ENCODE assay signal across 9 cellular contexts in the genomic region with DNA sequence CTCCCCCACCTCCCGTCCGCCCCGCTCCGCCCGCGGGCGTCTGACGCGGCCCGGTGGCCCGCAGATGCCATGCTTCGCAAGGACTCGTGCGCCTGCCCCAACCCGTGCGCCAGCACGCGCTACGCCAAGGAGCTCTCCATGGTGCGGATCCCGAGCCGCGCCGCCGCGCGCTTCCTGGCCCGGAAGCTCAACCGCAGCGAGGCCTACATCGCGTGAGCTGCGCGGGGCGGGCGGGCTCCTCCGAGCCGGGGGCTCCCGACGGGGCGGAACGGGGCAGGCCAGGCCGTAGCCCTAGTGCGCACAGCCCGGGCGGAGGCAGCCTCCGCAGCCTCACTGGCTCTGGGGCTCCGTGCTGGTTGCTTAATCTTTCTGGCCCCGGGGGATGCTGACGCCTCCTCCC. TPM values are rescaled to one million over a fixed set of nuclear protein-coding genes. Genes with fewer than 3 reads are reported as not detected.
DNase-seq lines count a peak whose midpoint lies in the region; ATAC-seq lines count a peak whose summit lies in the region.
"Had no signal": no experiment of that assay in that cellular context is flagged by ENCODE, and none has a peak within 500 bp of the region (broad histone marks: within the 10 kb centered on the region; RNA-seq: fewer than 3 reads in every experiment).

No MANE protein-coding gene starts in this region.

- peaks cover 6% of the 10 kb centered on the region for H3K4me1 ChIP-seq in effector memory CD4-positive, alpha-beta T cell (ENCODE audit: control insufficient read depth, insufficient read depth, low read length, poor library complexity, severe bottlenecking)
- H3K4me1 ChIP-seq in aorta (ENCODE audit: control insufficient read depth in 1 of 2, insufficient read depth in 2 of 2, low read length in 2 of 2) = no peaks in the 10 kb centered on the region

- H3K27ac ChIP-seq in effector memory CD4-positive, alpha-beta T cell (ENCODE audit: insufficient read depth, low read length, poor library complexity, severe bottlenecking) = no peak overlapping the region
- no peak overlapping the region for H3K27ac ChIP-seq in aorta (ENCODE audit: low read depth in 1 of 2, low read length in 2 of 2)

- DNase-seq in GOT3 (lab: John Stamatoyannopoulos, UW) (peak; percentile 22), myocyte (ENCODE audit: low read depth) (peak; percentile 40), aorta (peak; percentile 73 to 90), globus pallidus (ENCODE audit: low spot score) (no peak)
- peak; percentile 28 to 33 for DNase-seq in activated CD4-positive, alpha-beta T cell treated with anti-CD3 and anti-CD28 coated beads, Interleukin-2, amount 50 U/mL, for 4 hours
- DNase-seq in effector memory CD4-positive, alpha-beta T cell = peak; percentile 27 to 35 (median 31)
- DNase-seq in NK-92 treated with Interleukin-12 subunit alpha and Interleukin-12 subunit beta, amount 100 ng/mL, for 24 hours (lab: John Stamatoyannopoulos, UW) = no peak

- intact Hi-C loops in aorta (cut with DNase I) = no loop called here

- no peak overlapping the region for H3K4me3 ChIP-seq in effector memory CD4-positive, alpha-beta T cell (ENCODE audit: insufficient read depth, low read depth, low read length, poor library complexity, severe bottlenecking)
- H3K4me3 ChIP-seq in aorta (ENCODE audit: low read length in 2 of 2) = no peak overlapping the region

- H3K27me3 ChIP-seq in effector memory CD4-positive, alpha-beta T cell (replicated peaks; ENCODE audit: control insufficient read depth, insufficient read depth, low read length, poor library complexity, severe bottlenecking) = no peaks in the 10 kb centered on the region
- H3K27me3 ChIP-seq in aorta (ENCODE audit: control insufficient read depth in 1 of 2, insufficient read depth in 2 of 2, low read length in 1 of 2) = no peaks in the 10 kb centered on the region

- peak; percentile 63 for ATAC-seq in aorta (ENCODE audit: low FRiP score)
- no peak for ATAC-seq in GM19455 (IDR thresholded peaks at IDR 0.05; ENCODE audit: unreplicated experiment)

- 1 to 2% methylated on average over 31 to 50 of the region's 50 CpGs for WGBS in aorta, 2 donors

- peaks cover 5% of the 10 kb centered on the region for H3K36me3 ChIP-seq in effector memory CD4-positive, alpha-beta T cell (ENCODE audit: control insufficient read depth, insufficient read depth, low read length)
- H3K36me3 ChIP-seq in aorta (ENCODE audit: control insufficient read depth in 1 of 2, insufficient read depth in 2 of 2, low read length in 1 of 2) = no peaks in the 10 kb centered on the region

- H3K9me3 ChIP-seq in effector memory CD4-positive, alpha-beta T cell (ENCODE audit: control insufficient read depth, low read length) = no peaks in the 10 kb centered on the region
- H3K9me3 ChIP-seq in aorta (ENCODE audit: control insufficient read depth, low read length) = no peaks in the 10 kb centered on the region

RNA-seq across cellular contexts. Expression of a gene that starts 2.8 kb away (rescaled TPM):
- total RNA-seq in myocyte (3.6 and 5.5 TPM in 2 replicates), aorta (1 to 10 TPM; 1.7 to 2.9 TPM)
- polyA plus RNA-seq in myocyte (2012) = 17.5 TPM
- 1 to 10 TPM in 1 of 2 donors, not detected in 1; 7.1 TPM for polyA plus RNA-seq in aorta

RNA-seq across cellular contexts. Expression of a gene that starts 6.6 kb away (rescaled TPM):
- total RNA-seq in myocyte (34.0 TPM in 2 replicates), aorta (1 to 10 TPM; 4.1 to 6.6 TPM)
- polyA plus RNA-seq in myocyte (2012) = 74.5 TPM
- polyA plus RNA-seq in aorta = 1 to 10 TPM; 6.0 to 8.9 TPM

RNA-seq across cellular contexts. Expression of a gene that starts 8.3 kb away (rescaled TPM):
- total RNA-seq in myocyte (516 and 662 TPM in 2 replicates), aorta (100 to 1,000 TPM; 118 to 128 TPM)
- polyA plus RNA-seq in myocyte (2012) = 681 TPM
- polyA plus RNA-seq in aorta = 100 to 1,000 TPM in 1 of 2 donors, 10 to 100 TPM in 1; 37.1 to 215 TPM

RNA-seq across cellular contexts. Expression of a gene that starts 22.9 kb away (rescaled TPM):
- total RNA-seq in myocyte (47.8 and 53.0 TPM in 2 replicates), aorta (10 to 100 TPM; 18.7 to 30.8 TPM)
- polyA plus RNA-seq in myocyte (2012) = 55.2 TPM
- polyA plus RNA-seq in aorta = 10 to 100 TPM in 1 of 2 donors, 1 to 10 TPM in 1; 5.5 to 39.7 TPM

RNA-seq across cellular contexts. Expression of a gene that starts 26.8 kb away (rescaled TPM):
- total RNA-seq in myocyte (0.11 and 0.21 TPM in 2 replicates), aorta (under 1 TPM in 1 of 2 donors, not detected in 1; 0.12 TPM)
- 0.57 TPM for polyA plus RNA-seq in myocyte (2012)
- not detected for polyA plus RNA-seq in aorta
- total RNA-seq: glomerular endothelial cell had no signal

Comparison
In these comparisons a context has a peak if more than half of its experiments do, and no peak if none do; other contexts are left out.
1. DNase-seq: peak in GOT3 (single experiment), activated CD4-positive, alpha-beta T cell treated with anti-CD3 and anti-CD28 coated beads, Interleukin-2, amount 50 U/mL, for 4 hours (2 of 2), effector memory CD4-positive, alpha-beta T cell (3 of 3), myocyte (single experiment) and aorta (2 of 2); none in NK-92 treated with Interleukin-12 subunit alpha and Interleukin-12 subunit beta, amount 100 ng/mL, for 24 hours (single experiment) and globus pallidus (single experiment).